ENCODE assay signal across 8 cellular contexts in the genomic region with DNA sequence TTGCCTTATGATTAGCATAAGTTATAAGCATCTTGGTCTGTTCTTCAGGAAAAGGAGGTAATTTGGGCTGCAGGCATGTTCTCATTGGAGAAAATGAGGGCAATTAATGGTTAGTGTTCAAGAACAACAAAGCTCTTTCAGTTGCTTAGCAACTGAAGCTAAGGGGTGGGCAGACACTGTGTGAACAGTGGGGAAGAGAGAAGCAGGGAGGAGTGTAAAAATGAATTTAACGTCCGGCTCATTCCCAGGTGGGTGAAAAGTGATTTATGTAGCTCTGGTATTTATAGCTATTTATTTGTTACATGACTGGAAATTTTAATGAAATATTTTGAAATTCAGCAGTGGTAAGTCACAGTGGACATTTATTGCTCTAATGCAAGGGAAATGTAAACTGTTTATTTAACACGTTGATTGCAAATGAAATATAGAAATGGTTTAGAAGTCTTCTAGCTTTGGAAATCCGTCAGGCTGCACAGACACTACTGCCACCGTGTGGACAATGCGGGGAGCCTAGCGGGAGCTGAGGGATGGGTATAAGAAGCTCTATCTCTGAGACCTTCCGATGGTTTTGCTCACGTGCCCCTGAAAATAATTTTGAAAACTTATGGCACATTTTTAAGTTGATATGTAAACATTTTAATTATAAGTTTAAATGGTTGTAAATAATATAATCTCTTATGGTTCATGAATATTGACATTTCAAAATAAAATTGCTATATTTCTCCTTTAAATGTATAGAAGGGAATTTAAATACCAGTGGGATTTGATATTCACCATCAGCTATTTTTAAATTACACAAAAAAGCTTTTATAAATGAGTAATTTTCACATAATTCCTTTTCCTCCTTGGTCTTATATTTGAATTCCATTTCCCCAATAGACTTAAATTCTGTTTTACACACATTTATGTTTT. TPM values are rescaled to one million over a fixed set of nuclear protein-coding genes. Genes with fewer than 3 reads are reported as not detected.
DNase-seq lines count a peak whose midpoint lies in the region; ATAC-seq and TF ChIP-seq lines count a peak whose summit lies in the region.

No MANE protein-coding gene starts in this region.

- H3K4me1 Mint-ChIP-seq in CD4-positive, alpha-beta memory T cell, result peaks cover 5 to 7% (median 5%) of the 10 kb centered on the region in 4 donors
- peaks cover 2% of the 10 kb centered on the region for H3K4me1 Mint-ChIP-seq in activated CD4-positive, alpha-beta T cell treated with anti-CD3 and anti-CD28 coated beads, Interleukin-2, amount 10 ng/mL, durations not matched to agents 24 days and 14 days

- peaks cover 17% of the 10 kb centered on the region in 2 donors for H3K27me3 Mint-ChIP-seq in CD4-positive, alpha-beta memory T cell
- H3K27me3 Mint-ChIP-seq in activated CD4-positive, alpha-beta T cell treated with anti-CD3 and anti-CD28 coated beads, Interleukin-2, amount 10 ng/mL, durations not matched to agents 24 days and 14 days, result peaks cover 7% of the 10 kb centered on the region

- H3K27ac ChIP-seq in CD4-positive, alpha-beta memory T cell (ENCODE audit: low read depth, low read length), result no peak overlapping the region
- H3K27ac ChIP-seq in coronary artery, result no peak overlapping the region

- POLR2A ChIA-PET in CD4-positive, alpha-beta memory T cell (lab: Charles Lee; ENCODE audit: partially characterized antibody), result no interaction called here

- H3K36me3 ChIP-seq in CD4-positive, alpha-beta memory T cell (ENCODE audit: insufficient read depth, low read length), result no peaks in the 10 kb centered on the region

- H3K36me3 Mint-ChIP-seq in CD4-positive, alpha-beta memory T cell, result no peaks in the 10 kb centered on the region
- no peaks in the 10 kb centered on the region for H3K36me3 Mint-ChIP-seq in activated CD4-positive, alpha-beta T cell treated with anti-CD3 and anti-CD28 coated beads, Interleukin-2, amount 10 ng/mL, durations not matched to agents 24 days and 14 days (ENCODE audit: low read depth)

- peak; percentile 35 to 53 (median 43) for DNase-seq in CD4-positive, alpha-beta memory T cell
- peak; percentile 93 for DNase-seq in NCI-H510A treated with DMSO at 0.1 percent for 48 hours (lab: John Stamatoyannopoulos, UW)
- DNase-seq in activated CD4-positive, alpha-beta T cell treated with anti-CD3 and anti-CD28 coated beads, Interleukin-2, amount 10 ng/mL, durations not matched to agents 24 days and 14 days, result peak; percentile 90
- no peak for DNase-seq in coronary artery (ENCODE audit: low spot score)
- DNase-seq in lower leg skin (ENCODE audit: low spot score in 2 of 2), result peak; percentile 60 to 94
- DNase-seq in stimulated activated CD4-positive, alpha-beta T cell treated with anti-CD3 and anti-CD28 coated beads, TNF-alpha, amount 100 ng/mL, for 4 hours (ENCODE audit: low read depth in 3 of 3), result peak; percentile 21 to 35 (median 24)

- H3K27ac Mint-ChIP-seq in CD4-positive, alpha-beta memory T cell, result no peak overlapping the region
- no peak overlapping the region for H3K27ac Mint-ChIP-seq in activated CD4-positive, alpha-beta T cell treated with anti-CD3 and anti-CD28 coated beads, Interleukin-2, amount 10 ng/mL, durations not matched to agents 24 days and 14 days

- TF ChIP-seq CTCF in coronary artery (IDR thresholded peaks at IDR 0.05) (peak; percentile 89), lower leg skin (IDR thresholded peaks at IDR 0.05) (no peak)

- H3K4me1 ChIP-seq in CD4-positive, alpha-beta memory T cell (ENCODE audit: insufficient read depth, low read length), result no peaks in the 10 kb centered on the region

- CTCF ChIA-PET in CD4-positive, alpha-beta memory T cell (lab: Charles Lee; ENCODE audit: partially characterized antibody), result interaction anchor here (0.6 to 4.5 kb wide), 36 partner anchors 10 to 1393 kb away, joined by 3 to 89 read pairs (median 4); partner anchors contain the start of gene ZDHHC17

- intact Hi-C loops in CD4-positive, alpha-beta memory T cell (cut with micrococcal nuclease), result loop anchor here (1.0 kb wide), 1 partner anchor 220 kb away; no protein-coding TSS in a partner anchor
- intact Hi-C loops in activated CD4-positive, alpha-beta T cell treated with anti-CD3 and anti-CD28 coated beads, Interleukin-2, amount 10 ng/mL, durations not matched to agents 24 days and 14 days (cut with micrococcal nuclease), result loop anchor here (1.0 to 2.0 kb wide), 2 partner anchors 132 to 390 kb away; partner anchors contain the start of gene CSRP2
- intact Hi-C loops in lower leg skin (cut with DNase I; ENCODE audit: low total_unique reads), result no loop called here

- 5 to 7% methylated on average over 9 of the region's 9 CpGs for WGBS in lower leg skin, 2 donors

- H3K4me3 Mint-ChIP-seq in CD4-positive, alpha-beta memory T cell, result peak overlapping the region in 1 of 8 donors; percentile 5
- no peak overlapping the region for H3K4me3 Mint-ChIP-seq in activated CD4-positive, alpha-beta T cell treated with anti-CD3 and anti-CD28 coated beads, Interleukin-2, amount 10 ng/mL, durations not matched to agents 24 days and 14 days

- no peaks in the 10 kb centered on the region for H3K9me3 ChIP-seq in CD4-positive, alpha-beta memory T cell (ENCODE audit: control insufficient read depth in 1 of 2, low read length in 2 of 2)

- H3K27me3 ChIP-seq in CD4-positive, alpha-beta memory T cell (ENCODE audit: insufficient read depth, low read length), result no peaks in the 10 kb centered on the region

- peaks cover 0 to 2% (median 0%) of the 10 kb centered on the region in 8 donors for H3K9me3 Mint-ChIP-seq in CD4-positive, alpha-beta memory T cell
- H3K9me3 Mint-ChIP-seq in activated CD4-positive, alpha-beta T cell treated with anti-CD3 and anti-CD28 coated beads, Interleukin-2, amount 10 ng/mL, durations not matched to agents 24 days and 14 days, result no peaks in the 10 kb centered on the region

- no peak overlapping the region for H3K4me3 ChIP-seq in CD4-positive, alpha-beta memory T cell (ENCODE audit: low read length in 2 of 2)
- H3K4me3 ChIP-seq in coronary artery, result peak overlapping the region; percentile 42
- H3K4me3 ChIP-seq in lower leg skin (ENCODE audit: low read depth, poor library complexity, severe bottlenecking), result no peak overlapping the region

- no peak for TF ChIP-seq POLR2A in lower leg skin (IDR thresholded peaks at IDR 0.05)

- ATAC-seq in GM19397 (IDR thresholded peaks at IDR 0.05; ENCODE audit: unreplicated experiment), result peak; percentile 89
- peak; percentile 89 for ATAC-seq in HG03460 (IDR thresholded peaks at IDR 0.05; ENCODE audit: unreplicated experiment)

RNA-seq across cellular contexts. Expression of gene E2F7, which starts 54.5 kb away (rescaled TPM):
- total RNA-seq in CD4-positive, alpha-beta memory T cell, result under 1 TPM; 0.17 to 0.26 TPM
- polyA plus RNA-seq in CD4-positive, alpha-beta memory T cell, result not detected
- 16.8 and 20.0 TPM in 2 replicates for total RNA-seq in activated CD4-positive, alpha-beta T cell treated with anti-CD3 and anti-CD28 coated beads, Interleukin-2, amount 10 ng/mL, durations not matched to agents 24 days and 14 days
- 1 to 10 TPM in 3 of 4 donors, under 1 TPM in 1; 0.71 to 2.0 (median 1.5) TPM for total RNA-seq in lower leg skin
